In genomic region chr4:164931551-164932324, GRCh38 we compare ENCODE assay signal across 1 cellular context.
TF ChIP-seq lines count a peak whose summit lies in the region.

No MANE protein-coding gene starts in this region.

TF ChIP-seq in WTC11, 78 proteins besides CTCF, POLR2A, EP300 and RAD21 (continued from another document):
- no peak for TF ChIP-seq USF1 (CRISPR knock-in tag; IDR thresholded peaks at IDR 0.05)
- no peak for TF ChIP-seq NR1H2 (CRISPR knock-in tag; IDR thresholded peaks at IDR 0.05)
- TF ChIP-seq ATF1 (CRISPR knock-in tag; IDR thresholded peaks at IDR 0.05) = no peak
- no peak for TF ChIP-seq RORB (CRISPR knock-in tag; IDR thresholded peaks at IDR 0.05)
- TF ChIP-seq AFF4 (CRISPR knock-in tag; IDR thresholded peaks at IDR 0.05; ENCODE audit: borderline replicate concordance) = no peak
- TF ChIP-seq ZBTB43 (CRISPR knock-in tag; IDR thresholded peaks at IDR 0.05) = no peak
- no peak for TF ChIP-seq NR3C1 (CRISPR knock-in tag; conservative IDR thresholded peaks at IDR 0.05; ENCODE audit: low read depth)
- no peak for TF ChIP-seq ZMAT4 (CRISPR knock-in tag; IDR thresholded peaks at IDR 0.05)
- TF ChIP-seq PRRX2 (CRISPR knock-in tag; IDR thresholded peaks at IDR 0.05) = no peak
- TF ChIP-seq PRDM15 (CRISPR knock-in tag; IDR thresholded peaks at IDR 0.05) = no peak
- TF ChIP-seq ZNF532 (CRISPR knock-in tag; IDR thresholded peaks at IDR 0.05; ENCODE audit: borderline replicate concordance) = no peak
- no peak for TF ChIP-seq TCF7 (CRISPR knock-in tag; IDR thresholded peaks at IDR 0.05; ENCODE audit: low read depth)
